Comparison of ENCODE assay signal across 1 cellular context in the genomic region with DNA sequence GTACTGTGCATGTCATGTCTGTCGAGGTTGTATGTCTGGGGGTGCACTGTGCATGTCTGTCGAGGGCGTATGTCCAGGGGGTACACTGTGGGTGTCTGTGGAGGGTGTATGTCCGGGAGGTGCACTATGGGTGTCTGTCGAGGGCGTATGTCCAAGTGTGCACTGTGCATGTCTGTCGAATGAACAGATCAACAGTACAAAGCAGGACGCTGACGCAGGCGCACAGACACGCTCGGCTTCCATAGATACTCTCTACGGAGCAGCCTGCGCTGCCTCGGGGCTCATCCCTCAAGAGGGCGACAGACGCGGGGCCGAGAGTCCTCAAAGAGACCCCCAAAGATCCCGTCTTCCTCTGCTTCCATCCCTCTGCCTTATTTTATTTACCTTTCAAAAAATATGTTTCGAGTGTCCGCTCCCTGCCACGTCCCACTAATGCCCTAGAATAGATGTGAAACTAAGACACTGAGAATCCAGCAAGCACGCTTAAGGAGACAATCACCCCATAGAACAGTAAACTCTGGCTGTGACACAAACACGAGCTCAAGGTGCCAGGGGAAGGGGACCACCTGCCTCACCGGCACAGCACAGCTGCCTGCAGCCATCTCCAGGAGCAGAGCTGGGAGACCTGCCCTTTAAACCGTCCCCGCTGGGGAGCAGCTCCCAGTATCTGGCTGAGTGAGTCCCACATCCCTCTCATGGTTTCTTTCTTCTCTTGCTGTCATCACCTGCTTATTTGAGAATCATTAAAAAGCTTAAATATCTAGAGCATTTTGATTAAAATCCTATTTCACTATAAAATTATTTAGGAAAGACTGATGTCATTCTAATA.
TF ChIP-seq lines count a peak whose summit lies in the region.

No MANE protein-coding gene starts in this region.

TF ChIP-seq in SK-N-SH treated with all-trans-retinoic acid at 6 μM for 48 hours, 23 proteins besides CTCF, POLR2A, EP300 and RAD21 (continued from another document):
- TF ChIP-seq PATZ1 (CRISPR knock-in tag; IDR thresholded peaks at IDR 0.05; ENCODE audit: borderline replicate concordance) (no peak), ESRRG (CRISPR knock-in tag; IDR thresholded peaks at IDR 0.05) (no peak), TCF4 (CRISPR knock-in tag; IDR thresholded peaks at IDR 0.05; ENCODE audit: borderline replicate concordance) (no peak), ZC3H10 (CRISPR knock-in tag; IDR thresholded peaks at IDR 0.05) (no peak), SNAI2 (CRISPR knock-in tag; IDR thresholded peaks at IDR 0.05) (no peak), BACH2 (CRISPR knock-in tag; IDR thresholded peaks at IDR 0.05; ENCODE audit: borderline replicate concordance) (no peak), OSR1 (CRISPR knock-in tag; IDR thresholded peaks at IDR 0.05) (no peak), TOX (CRISPR knock-in tag; IDR thresholded peaks at IDR 0.05; ENCODE audit: borderline replicate concordance) (no peak), ZNF70 (CRISPR knock-in tag; IDR thresholded peaks at IDR 0.05) (no peak), GLIS3 (CRISPR knock-in tag; IDR thresholded peaks at IDR 0.05) (no peak), PPARA (CRISPR knock-in tag; IDR thresholded peaks at IDR 0.05; ENCODE audit: borderline replicate concordance) (no peak)
- TF ChIP-seq, protein P1, sequence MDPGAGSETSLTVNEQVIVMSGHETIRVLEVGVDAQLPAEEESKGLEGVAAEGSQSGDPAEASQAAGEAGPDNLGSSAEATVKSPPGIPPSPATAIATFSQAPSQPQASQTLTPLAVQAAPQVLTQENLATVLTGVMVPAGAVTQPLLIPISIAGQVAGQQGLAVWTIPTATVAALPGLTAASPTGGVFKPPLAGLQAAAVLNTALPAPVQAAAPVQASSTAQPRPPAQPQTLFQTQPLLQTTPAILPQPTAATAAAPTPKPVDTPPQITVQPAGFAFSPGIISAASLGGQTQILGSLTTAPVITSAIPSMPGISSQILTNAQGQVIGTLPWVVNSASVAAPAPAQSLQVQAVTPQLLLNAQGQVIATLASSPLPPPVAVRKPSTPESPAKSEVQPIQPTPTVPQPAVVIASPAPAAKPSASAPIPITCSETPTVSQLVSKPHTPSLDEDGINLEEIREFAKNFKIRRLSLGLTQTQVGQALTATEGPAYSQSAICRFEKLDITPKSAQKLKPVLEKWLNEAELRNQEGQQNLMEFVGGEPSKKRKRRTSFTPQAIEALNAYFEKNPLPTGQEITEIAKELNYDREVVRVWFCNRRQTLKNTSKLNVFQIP (CRISPR knock-in tag; IDR thresholded peaks at IDR 0.05; ENCODE audit: borderline replicate concordance, low read depth), result no peak
- TF ChIP-seq, protein P2, sequence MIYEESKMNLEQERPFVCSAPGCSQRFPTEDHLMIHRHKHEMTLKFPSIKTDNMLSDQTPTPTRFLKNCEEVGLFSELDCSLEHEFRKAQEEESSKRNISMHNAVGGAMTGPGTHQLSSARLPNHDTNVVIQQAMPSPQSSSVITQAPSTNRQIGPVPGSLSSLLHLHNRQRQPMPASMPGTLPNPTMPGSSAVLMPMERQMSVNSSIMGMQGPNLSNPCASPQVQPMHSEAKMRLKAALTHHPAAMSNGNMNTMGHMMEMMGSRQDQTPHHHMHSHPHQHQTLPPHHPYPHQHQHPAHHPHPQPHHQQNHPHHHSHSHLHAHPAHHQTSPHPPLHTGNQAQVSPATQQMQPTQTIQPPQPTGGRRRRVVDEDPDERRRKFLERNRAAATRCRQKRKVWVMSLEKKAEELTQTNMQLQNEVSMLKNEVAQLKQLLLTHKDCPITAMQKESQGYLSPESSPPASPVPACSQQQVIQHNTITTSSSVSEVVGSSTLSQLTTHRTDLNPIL (CRISPR knock-in tag; IDR thresholded peaks at IDR 0.05; ENCODE audit: low read depth), result no peak
- TF ChIP-seq, protein P3, sequence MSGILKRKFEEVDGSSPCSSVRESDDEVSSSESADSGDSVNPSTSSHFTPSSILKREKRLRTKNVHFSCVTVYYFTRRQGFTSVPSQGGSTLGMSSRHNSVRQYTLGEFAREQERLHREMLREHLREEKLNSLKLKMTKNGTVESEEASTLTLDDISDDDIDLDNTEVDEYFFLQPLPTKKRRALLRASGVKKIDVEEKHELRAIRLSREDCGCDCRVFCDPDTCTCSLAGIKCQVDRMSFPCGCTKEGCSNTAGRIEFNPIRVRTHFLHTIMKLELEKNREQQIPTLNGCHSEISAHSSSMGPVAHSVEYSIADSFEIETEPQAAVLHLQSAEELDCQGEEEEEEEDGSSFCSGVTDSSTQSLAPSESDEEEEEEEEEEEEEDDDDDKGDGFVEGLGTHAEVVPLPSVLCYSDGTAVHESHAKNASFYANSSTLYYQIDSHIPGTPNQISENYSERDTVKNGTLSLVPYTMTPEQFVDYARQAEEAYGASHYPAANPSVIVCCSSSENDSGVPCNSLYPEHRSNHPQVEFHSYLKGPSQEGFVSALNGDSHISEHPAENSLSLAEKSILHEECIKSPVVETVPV (CRISPR knock-in tag; IDR thresholded peaks at IDR 0.05), result no peak
TF ChIP-seq in SK-N-SH treated with all-trans-retinoic acid at 6 μM for 48 hours: peak in this region for 0.
